In the genomic region with DNA sequence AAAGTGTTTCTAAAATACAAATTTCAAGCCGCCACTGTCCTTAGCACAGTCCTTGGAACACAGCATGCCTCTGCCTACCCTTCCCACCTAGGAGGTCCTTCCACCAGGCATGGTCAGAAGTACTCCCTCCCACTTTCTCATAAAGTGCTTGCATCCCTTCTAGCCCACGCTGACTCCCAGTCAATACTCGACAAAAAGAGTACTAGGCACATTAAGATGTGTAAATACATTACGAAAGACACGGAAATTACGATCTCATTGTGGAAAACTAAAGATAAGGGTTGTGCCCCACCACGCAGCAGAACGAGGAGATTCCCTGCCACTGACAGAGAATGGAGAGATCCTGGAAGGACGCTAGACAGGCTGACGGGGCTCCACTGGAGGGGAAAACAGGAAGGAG, we compare ENCODE assay signal across 2 cellular contexts.
TF ChIP-seq lines count a peak whose summit lies in the region.

No MANE protein-coding gene starts in this region.

TF ChIP-seq in HepG2, 621 proteins besides CTCF, POLR2A, EP300 and RAD21 (continues in another document):
- TF ChIP-seq WIZ (CRISPR knock-in tag; IDR thresholded peaks at IDR 0.05) (no peak), FOXA1 (IDR thresholded peaks at IDR 0.05) (no peak), FOXA1 (CRISPR knock-in tag; IDR thresholded peaks at IDR 0.05) (peak; percentile 71), POLR2G (IDR thresholded peaks at IDR 0.05; ENCODE audit: low read depth, low read length) (0 out of 2 replicates have a peak, but pooled peaks have one; percentile 17), ETV6 (CRISPR knock-in tag; conservative IDR thresholded peaks at IDR 0.05) (0 out of 2 replicates have a peak, but pooled peaks have one; percentile 58), ZFP36L1 (CRISPR knock-in tag; IDR thresholded peaks at IDR 0.05) (no peak), ZNF614 (CRISPR knock-in tag; IDR thresholded peaks at IDR 0.05; ENCODE audit: borderline replicate concordance) (peak; percentile 25; the same call in 1 of the 2 replicates), CEBPB (IDR thresholded peaks at IDR 0.05; ENCODE audit: borderline replicate concordance, low read depth, low read length) (peak; percentile 31; the same call in 1 of the 2 replicates), ELF1 (CRISPR knock-in tag; IDR thresholded peaks at IDR 0.05) (no peak), NFIB (CRISPR knock-in tag; IDR thresholded peaks at IDR 0.05; ENCODE audit: borderline replicate concordance) (no peak), KAT2B (IDR thresholded peaks at IDR 0.05; ENCODE audit: borderline replicate concordance, low read depth, low read length) (no peak), GATAD2A (CRISPR knock-in tag; IDR thresholded peaks at IDR 0.05) (peak; percentile 81)
- TF ChIP-seq, protein P1, sequence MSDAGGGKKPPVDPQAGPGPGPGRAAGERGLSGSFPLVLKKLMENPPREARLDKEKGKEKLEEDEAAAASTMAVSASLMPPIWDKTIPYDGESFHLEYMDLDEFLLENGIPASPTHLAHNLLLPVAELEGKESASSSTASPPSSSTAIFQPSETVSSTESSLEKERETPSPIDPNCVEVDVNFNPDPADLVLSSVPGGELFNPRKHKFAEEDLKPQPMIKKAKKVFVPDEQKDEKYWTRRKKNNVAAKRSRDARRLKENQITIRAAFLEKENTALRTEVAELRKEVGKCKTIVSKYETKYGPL (CRISPR knock-in tag; IDR thresholded peaks at IDR 0.05) = no peak
- TF ChIP-seq, protein P2, sequence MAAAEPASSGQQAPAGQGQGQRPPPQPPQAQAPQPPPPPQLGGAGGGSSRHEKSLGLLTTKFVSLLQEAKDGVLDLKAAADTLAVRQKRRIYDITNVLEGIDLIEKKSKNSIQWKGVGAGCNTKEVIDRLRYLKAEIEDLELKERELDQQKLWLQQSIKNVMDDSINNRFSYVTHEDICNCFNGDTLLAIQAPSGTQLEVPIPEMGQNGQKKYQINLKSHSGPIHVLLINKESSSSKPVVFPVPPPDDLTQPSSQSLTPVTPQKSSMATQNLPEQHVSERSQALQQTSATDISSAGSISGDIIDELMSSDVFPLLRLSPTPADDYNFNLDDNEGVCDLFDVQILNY (CRISPR knock-in tag; conservative IDR thresholded peaks at IDR 0.05) = no peak
- TF ChIP-seq, protein P3, sequence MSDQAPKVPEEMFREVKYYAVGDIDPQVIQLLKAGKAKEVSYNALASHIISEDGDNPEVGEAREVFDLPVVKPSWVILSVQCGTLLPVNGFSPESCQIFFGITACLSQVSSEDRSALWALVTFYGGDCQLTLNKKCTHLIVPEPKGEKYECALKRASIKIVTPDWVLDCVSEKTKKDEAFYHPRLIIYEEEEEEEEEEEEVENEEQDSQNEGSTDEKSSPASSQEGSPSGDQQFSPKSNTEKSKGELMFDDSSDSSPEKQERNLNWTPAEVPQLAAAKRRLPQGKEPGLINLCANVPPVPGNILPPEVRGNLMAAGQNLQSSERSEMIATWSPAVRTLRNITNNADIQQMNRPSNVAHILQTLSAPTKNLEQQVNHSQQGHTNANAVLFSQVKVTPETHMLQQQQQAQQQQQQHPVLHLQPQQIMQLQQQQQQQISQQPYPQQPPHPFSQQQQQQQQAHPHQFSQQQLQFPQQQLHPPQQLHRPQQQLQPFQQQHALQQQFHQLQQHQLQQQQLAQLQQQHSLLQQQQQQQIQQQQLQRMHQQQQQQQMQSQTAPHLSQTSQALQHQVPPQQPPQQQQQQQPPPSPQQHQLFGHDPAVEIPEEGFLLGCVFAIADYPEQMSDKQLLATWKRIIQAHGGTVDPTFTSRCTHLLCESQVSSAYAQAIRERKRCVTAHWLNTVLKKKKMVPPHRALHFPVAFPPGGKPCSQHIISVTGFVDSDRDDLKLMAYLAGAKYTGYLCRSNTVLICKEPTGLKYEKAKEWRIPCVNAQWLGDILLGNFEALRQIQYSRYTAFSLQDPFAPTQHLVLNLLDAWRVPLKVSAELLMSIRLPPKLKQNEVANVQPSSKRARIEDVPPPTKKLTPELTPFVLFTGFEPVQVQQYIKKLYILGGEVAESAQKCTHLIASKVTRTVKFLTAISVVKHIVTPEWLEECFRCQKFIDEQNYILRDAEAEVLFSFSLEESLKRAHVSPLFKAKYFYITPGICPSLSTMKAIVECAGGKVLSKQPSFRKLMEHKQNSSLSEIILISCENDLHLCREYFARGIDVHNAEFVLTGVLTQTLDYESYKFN (CRISPR knock-in tag; conservative IDR thresholded peaks at IDR 0.05) = peak; percentile 48; the same call in 1 of the 2 replicates
- TF ChIP-seq, protein P4, sequence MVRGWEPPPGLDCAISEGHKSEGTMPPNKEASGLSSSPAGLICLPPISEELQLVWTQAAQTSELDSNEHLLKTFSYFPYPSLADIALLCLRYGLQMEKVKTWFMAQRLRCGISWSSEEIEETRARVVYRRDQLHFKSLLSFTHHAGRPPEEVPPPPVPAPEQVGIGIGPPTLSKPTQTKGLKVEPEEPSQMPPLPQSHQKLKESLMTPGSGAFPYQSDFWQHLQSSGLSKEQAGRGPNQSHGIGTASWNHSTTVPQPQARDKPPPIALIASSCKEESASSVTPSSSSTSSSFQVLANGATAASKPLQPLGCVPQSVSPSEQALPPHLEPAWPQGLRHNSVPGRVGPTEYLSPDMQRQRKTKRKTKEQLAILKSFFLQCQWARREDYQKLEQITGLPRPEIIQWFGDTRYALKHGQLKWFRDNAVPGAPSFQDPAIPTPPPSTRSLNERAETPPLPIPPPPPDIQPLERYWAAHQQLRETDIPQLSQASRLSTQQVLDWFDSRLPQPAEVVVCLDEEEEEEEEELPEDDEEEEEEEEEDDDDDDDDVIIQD (CRISPR knock-in tag; IDR thresholded peaks at IDR 0.05; ENCODE audit: low read depth) = 0 out of 2 replicates have a peak, but pooled peaks have one; percentile 27

TF ChIP-seq in SK-N-SH, 30 proteins besides CTCF, POLR2A, EP300 and RAD21:
- TF ChIP-seq, protein P5, sequence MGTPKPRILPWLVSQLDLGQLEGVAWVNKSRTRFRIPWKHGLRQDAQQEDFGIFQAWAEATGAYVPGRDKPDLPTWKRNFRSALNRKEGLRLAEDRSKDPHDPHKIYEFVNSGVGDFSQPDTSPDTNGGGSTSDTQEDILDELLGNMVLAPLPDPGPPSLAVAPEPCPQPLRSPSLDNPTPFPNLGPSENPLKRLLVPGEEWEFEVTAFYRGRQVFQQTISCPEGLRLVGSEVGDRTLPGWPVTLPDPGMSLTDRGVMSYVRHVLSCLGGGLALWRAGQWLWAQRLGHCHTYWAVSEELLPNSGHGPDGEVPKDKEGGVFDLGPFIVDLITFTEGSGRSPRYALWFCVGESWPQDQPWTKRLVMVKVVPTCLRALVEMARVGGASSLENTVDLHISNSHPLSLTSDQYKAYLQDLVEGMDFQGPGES (IDR thresholded peaks at IDR 0.05; ENCODE audit: low read depth, low read length) = no peak
- no peak for TF ChIP-seq FOXM1 (IDR thresholded peaks at IDR 0.05; ENCODE audit: low read depth)
- no peak for TF ChIP-seq FOSL2 (IDR thresholded peaks at IDR 0.05; ENCODE audit: borderline replicate concordance, low read depth)
- no peak for TF ChIP-seq ELF1 (IDR thresholded peaks at IDR 0.05)
- TF ChIP-seq, protein P6, sequence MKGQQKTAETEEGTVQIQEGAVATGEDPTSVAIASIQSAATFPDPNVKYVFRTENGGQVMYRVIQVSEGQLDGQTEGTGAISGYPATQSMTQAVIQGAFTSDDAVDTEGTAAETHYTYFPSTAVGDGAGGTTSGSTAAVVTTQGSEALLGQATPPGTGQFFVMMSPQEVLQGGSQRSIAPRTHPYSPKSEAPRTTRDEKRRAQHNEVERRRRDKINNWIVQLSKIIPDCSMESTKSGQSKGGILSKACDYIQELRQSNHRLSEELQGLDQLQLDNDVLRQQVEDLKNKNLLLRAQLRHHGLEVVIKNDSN (IDR thresholded peaks at IDR 0.05; ENCODE audit: borderline replicate concordance, low read depth) = no peak
- TF ChIP-seq RCOR1 (IDR thresholded peaks at IDR 0.05; ENCODE audit: low read length) = no peak
- TF ChIP-seq MXI1 (IDR thresholded peaks at IDR 0.05; ENCODE audit: low read depth, low read length) = no peak
- no peak for TF ChIP-seq TCF12 (IDR thresholded peaks at IDR 0.05)
- no peak for TF ChIP-seq TEAD4 (IDR thresholded peaks at IDR 0.05; ENCODE audit: borderline replicate concordance, insufficient read depth)
- TF ChIP-seq TAF1 (IDR thresholded peaks at IDR 0.05; ENCODE audit: borderline replicate concordance, low read depth, low read length) = no peak
- TF ChIP-seq NRF1 (IDR thresholded peaks at IDR 0.05; ENCODE audit: low read depth, low read length) = no peak
- TF ChIP-seq POLR2AphosphoS5 (IDR thresholded peaks at IDR 0.05; ENCODE audit: low read depth, low read length) = no peak
- TF ChIP-seq GABPA (IDR thresholded peaks at IDR 0.05; ENCODE audit: low read depth) = no peak
- TF ChIP-seq FOXJ3 (CRISPR knock-in tag; IDR thresholded peaks at IDR 0.05) = no peak
- TF ChIP-seq, protein P7, sequence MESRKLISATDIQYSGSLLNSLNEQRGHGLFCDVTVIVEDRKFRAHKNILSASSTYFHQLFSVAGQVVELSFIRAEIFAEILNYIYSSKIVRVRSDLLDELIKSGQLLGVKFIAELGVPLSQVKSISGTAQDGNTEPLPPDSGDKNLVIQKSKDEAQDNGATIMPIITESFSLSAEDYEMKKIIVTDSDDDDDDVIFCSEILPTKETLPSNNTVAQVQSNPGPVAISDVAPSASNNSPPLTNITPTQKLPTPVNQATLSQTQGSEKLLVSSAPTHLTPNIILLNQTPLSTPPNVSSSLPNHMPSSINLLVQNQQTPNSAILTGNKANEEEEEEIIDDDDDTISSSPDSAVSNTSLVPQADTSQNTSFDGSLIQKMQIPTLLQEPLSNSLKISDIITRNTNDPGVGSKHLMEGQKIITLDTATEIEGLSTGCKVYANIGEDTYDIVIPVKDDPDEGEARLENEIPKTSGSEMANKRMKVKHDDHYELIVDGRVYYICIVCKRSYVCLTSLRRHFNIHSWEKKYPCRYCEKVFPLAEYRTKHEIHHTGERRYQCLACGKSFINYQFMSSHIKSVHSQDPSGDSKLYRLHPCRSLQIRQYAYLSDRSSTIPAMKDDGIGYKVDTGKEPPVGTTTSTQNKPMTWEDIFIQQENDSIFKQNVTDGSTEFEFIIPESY (IDR thresholded peaks at IDR 0.05; ENCODE audit: borderline replicate concordance, low read depth) = no peak
